ENCODE assay signal across 18 cellular contexts in the genomic region with DNA sequence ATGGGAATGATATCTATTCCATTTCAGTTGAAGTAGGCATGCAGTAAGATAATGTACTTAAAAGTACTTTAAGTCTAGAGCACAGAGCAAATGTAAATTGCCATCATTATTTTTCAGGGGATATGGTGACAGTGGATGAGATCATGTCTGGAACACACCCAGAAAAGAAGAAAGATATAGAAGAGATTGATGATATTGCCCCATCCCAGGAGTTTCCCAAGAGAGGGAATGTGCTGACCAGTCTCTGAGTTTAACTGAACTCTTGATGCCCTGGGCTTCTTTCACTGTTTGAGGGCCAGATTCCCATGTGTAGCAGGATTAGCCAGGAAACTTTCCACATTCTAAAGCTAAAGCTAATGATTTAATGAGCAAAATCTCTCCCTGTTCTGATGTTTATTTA.
DNase-seq lines count a peak whose midpoint lies in the region; ATAC-seq lines count a peak whose summit lies in the region.
"Had no signal": no experiment of that assay in that cellular context is flagged by ENCODE, and none has a peak within 500 bp of the region (broad histone marks: within the 10 kb centered on the region; RNA-seq: fewer than 3 reads in every experiment).

No MANE protein-coding gene starts in this region.

- DNase-seq in A172 (ENCODE audit: low spot score) = peak; percentile 78
- DNase-seq in H4 (ENCODE audit: low spot score) = peak; percentile 31
- peak; percentile 95 for DNase-seq in amniotic epithelial cell (ENCODE audit: low read depth)
- peak; percentile 65 for DNase-seq in glomerular visceral epithelial cell (ENCODE audit: extremely low spot score)
- DNase-seq in substantia nigra (lab: John Stamatoyannopoulos, UW) = no peak
- no peak for DNase-seq in naive thymus-derived CD8-positive, alpha-beta T cell
- no peak for DNase-seq in caudate nucleus (lab: John Stamatoyannopoulos, UW)
- DNase-seq in cortex of kidney (lab: John Stamatoyannopoulos, UW) = no peak
- DNase-seq: effector CD8-positive, alpha-beta T cell; NCI-H1105; NCI-H526; Right ventricle myocardium superior; stimulated activated CD4-positive, alpha-beta T cell treated with anti-CD3 and anti-CD28 coated beads, Interleukin-4, amount 100 ng/mL, for 24 hours; stimulated activated naive B cell treated with anti-CD40 and anti-IgM and Interleukin-4, amounts not matched to agents 10 μg/mL and 1 μg/mL and 100 μg/mL, for 72 hours had no signal

- H3K27ac Mint-ChIP-seq in naive thymus-derived CD8-positive, alpha-beta T cell = no peak overlapping the region
- H3K27ac Mint-ChIP-seq: activated naive CD4-positive, alpha-beta T cell treated with anti-CD3 and anti-CD28 coated beads, Interleukin-2, amount 50 U/mL, for 24 hours; B cell; GM23338; stimulated activated naive B cell treated with anti-CD40 and anti-IgM and Interleukin-4, amounts not matched to agents 10 μg/mL and 1 μg/mL and 100 μg/mL, for 72 hours had no signal

- H3K9me3 Mint-ChIP-seq in naive thymus-derived CD8-positive, alpha-beta T cell = peaks cover 0 to 5% (median 0%) of the 10 kb centered on the region in 9 donors
- H3K9me3 Mint-ChIP-seq: activated naive CD4-positive, alpha-beta T cell treated with anti-CD3 and anti-CD28 coated beads, Interleukin-2, amount 50 U/mL, for 24 hours; stimulated activated naive B cell treated with anti-CD40 and anti-IgM and Interleukin-4, amounts not matched to agents 10 μg/mL and 1 μg/mL and 100 μg/mL, for 72 hours had no signal

- POLR2A ChIA-PET in naive thymus-derived CD8-positive, alpha-beta T cell (lab: Charles Lee) = no interaction called here

- H3K27ac ChIP-seq in substantia nigra (ENCODE audit: low read depth, low read length, poor library complexity, severe bottlenecking) (no peak overlapping the region), caudate nucleus (ENCODE audit: low read depth, low read length) (no peak overlapping the region)
- H3K27ac ChIP-seq: prostate gland had no signal

- H3K4me3 Mint-ChIP-seq in naive thymus-derived CD8-positive, alpha-beta T cell = no peak overlapping the region
- H3K4me3 Mint-ChIP-seq: activated naive CD4-positive, alpha-beta T cell treated with anti-CD3 and anti-CD28 coated beads, Interleukin-2, amount 50 U/mL, for 24 hours; B cell; GM23338; stimulated activated naive B cell treated with anti-CD40 and anti-IgM and Interleukin-4, amounts not matched to agents 10 μg/mL and 1 μg/mL and 100 μg/mL, for 72 hours had no signal

- no peak for ATAC-seq in naive thymus-derived CD8-positive, alpha-beta T cell
- ATAC-seq: GM23338; stimulated activated naive B cell treated with anti-CD40 and anti-IgM and Interleukin-4, amounts not matched to agents 10 μg/mL and 1 μg/mL and 100 μg/mL, for 72 hours had no signal

- no peaks in the 10 kb centered on the region for H3K4me1 Mint-ChIP-seq in naive thymus-derived CD8-positive, alpha-beta T cell
- H3K4me1 Mint-ChIP-seq: activated naive CD4-positive, alpha-beta T cell treated with anti-CD3 and anti-CD28 coated beads, Interleukin-2, amount 50 U/mL, for 24 hours; B cell; stimulated activated naive B cell treated with anti-CD40 and anti-IgM and Interleukin-4, amounts not matched to agents 10 μg/mL and 1 μg/mL and 100 μg/mL, for 72 hours had no signal

- peaks cover 2 to 20% (median 7%) of the 10 kb centered on the region in 5 donors for H3K27me3 Mint-ChIP-seq in naive thymus-derived CD8-positive, alpha-beta T cell

- no peaks in the 10 kb centered on the region for H3K36me3 Mint-ChIP-seq in naive thymus-derived CD8-positive, alpha-beta T cell
- H3K36me3 Mint-ChIP-seq: activated naive CD4-positive, alpha-beta T cell treated with anti-CD3 and anti-CD28 coated beads, Interleukin-2, amount 50 U/mL, for 24 hours; stimulated activated naive B cell treated with anti-CD40 and anti-IgM and Interleukin-4, amounts not matched to agents 10 μg/mL and 1 μg/mL and 100 μg/mL, for 72 hours had no signal

Comparison
In these comparisons a context has a peak if more than half of its experiments do, and no peak if none do; other contexts are left out.
1. DNase-seq: peak in A172 (single experiment), H4 (single experiment), amniotic epithelial cell (single experiment) and glomerular visceral epithelial cell (single experiment); none in substantia nigra (0 of 49), naive thymus-derived CD8-positive, alpha-beta T cell (0 of 10), caudate nucleus (0 of 61) and cortex of kidney (single experiment).